In the genomic region with DNA sequence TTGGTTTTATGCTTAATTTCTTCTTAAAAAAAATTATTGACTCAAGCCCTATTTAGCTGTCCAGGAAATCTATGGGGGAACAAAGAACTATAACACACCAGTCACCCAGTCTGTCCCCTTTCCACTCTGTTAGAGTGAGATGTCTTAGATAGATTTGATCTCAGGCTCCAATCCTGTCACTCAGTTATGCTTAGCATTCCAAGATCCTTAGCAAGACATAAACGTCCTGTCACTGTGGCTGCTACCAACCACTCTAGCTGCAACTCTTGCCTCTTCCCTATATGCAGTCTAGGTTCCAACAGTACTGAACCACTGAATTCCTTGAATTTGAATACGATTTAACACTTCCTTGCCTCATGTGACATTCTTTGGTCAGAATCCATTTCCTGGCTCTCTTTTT, we compare ENCODE assay signal across 1 cellular context.
TF ChIP-seq lines count a peak whose summit lies in the region.

No MANE protein-coding gene starts in this region.

TF ChIP-seq in K562, 482 proteins besides CTCF, POLR2A, EP300 and RAD21 (continued from another document):
- TF ChIP-seq, protein P1, sequence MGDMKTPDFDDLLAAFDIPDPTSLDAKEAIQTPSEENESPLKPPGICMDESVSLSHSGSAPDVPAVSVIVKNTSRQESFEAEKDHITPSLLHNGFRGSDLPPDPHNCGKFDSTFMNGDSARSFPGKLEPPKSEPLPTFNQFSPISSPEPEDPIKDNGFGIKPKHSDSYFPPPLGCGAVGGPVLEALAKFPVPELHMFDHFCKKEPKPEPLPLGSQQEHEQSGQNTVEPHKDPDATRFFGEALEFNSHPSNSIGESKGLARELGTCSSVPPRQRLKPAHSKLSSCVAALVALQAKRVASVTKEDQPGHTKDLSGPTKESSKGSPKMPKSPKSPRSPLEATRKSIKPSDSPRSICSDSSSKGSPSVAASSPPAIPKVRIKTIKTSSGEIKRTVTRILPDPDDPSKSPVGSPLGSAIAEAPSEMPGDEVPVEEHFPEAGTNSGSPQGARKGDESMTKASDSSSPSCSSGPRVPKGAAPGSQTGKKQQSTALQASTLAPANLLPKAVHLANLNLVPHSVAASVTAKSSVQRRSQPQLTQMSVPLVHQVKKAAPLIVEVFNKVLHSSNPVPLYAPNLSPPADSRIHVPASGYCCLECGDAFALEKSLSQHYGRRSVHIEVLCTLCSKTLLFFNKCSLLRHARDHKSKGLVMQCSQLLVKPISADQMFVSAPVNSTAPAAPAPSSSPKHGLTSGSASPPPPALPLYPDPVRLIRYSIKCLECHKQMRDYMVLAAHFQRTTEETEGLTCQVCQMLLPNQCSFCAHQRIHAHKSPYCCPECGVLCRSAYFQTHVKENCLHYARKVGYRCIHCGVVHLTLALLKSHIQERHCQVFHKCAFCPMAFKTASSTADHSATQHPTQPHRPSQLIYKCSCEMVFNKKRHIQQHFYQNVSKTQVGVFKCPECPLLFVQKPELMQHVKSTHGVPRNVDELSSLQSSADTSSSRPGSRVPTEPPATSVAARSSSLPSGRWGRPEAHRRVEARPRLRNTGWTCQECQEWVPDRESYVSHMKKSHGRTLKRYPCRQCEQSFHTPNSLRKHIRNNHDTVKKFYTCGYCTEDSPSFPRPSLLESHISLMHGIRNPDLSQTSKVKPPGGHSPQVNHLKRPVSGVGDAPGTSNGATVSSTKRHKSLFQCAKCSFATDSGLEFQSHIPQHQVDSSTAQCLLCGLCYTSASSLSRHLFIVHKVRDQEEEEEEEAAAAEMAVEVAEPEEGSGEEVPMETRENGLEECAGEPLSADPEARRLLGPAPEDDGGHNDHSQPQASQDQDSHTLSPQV (IDR thresholded peaks at IDR 0.05): no peak
